12 cellular contexts compared by ENCODE assay signal in genomic region chr2:8633735-8634313, GRCh38.
DNase-seq lines count a peak whose midpoint lies in the region; ATAC-seq, FAIRE-seq and TF ChIP-seq lines count a peak whose summit lies in the region.
"Had no signal": no experiment of that assay in that cellular context is flagged by ENCODE, and none has a peak within 500 bp of the region (broad histone marks: within the 10 kb centered on the region; RNA-seq: fewer than 3 reads in every experiment).

No MANE protein-coding gene starts in this region.

- DNase-seq in HTR-8/SVneo (ENCODE audit: insufficient read length, low spot score) (peak; percentile 85), choroid plexus epithelial cell (ENCODE audit: low read depth) (peak; percentile 87), caudate nucleus (lab: John Stamatoyannopoulos, UW) (no peak), erythroblast (lab: John Stamatoyannopoulos, UW) (no peak), NCI-H524 treated with DMSO at 0.1 percent for 48 hours (lab: John Stamatoyannopoulos, UW) (no peak)
- DNase-seq: central memory CD4-positive, alpha-beta T cell; islet precursor cell; NCI-H774; stimulated activated CD4-positive, alpha-beta T cell treated with anti-CD3 and anti-CD28 coated beads, Interleukin-1b, Interleukin-23, amount 100 ng/mL, for 48 hours had no signal

- no peak for TF ChIP-seq POLR2A in erythroblast (IDR thresholded peaks at IDR 0.05; ENCODE audit: low read length)

- peak overlapping the region; percentile 80 for H3K4me2 ChIP-seq in BLaER1

- H3K27ac ChIP-seq in BLaER1 (0 out of 2 replicates have a peak overlapping the region, but pooled peaks have one; percentile 12), caudate nucleus (ENCODE audit: low read depth, low read length) (no peak overlapping the region)

- no peaks in the 10 kb centered on the region for H4K20me1 ChIP-seq in BLaER1

- H3K27me3 Mint-ChIP-seq in nephron (ENCODE audit: low read depth), result peaks cover 14% of the 10 kb centered on the region

- H3K27me3 ChIP-seq in BLaER1, result no peaks in the 10 kb centered on the region

- no peaks in the 10 kb centered on the region for H3K36me3 ChIP-seq in BLaER1

- no peaks in the 10 kb centered on the region for H3K36me3 Mint-ChIP-seq in nephron (ENCODE audit: low read depth)

- H3K9me3 Mint-ChIP-seq in nephron, result no peaks in the 10 kb centered on the region

- peak overlapping the region in 2 of 3 experiments; percentile 20 to 30 for H3K4me3 Mint-ChIP-seq in nephron

- H3K9me3 ChIP-seq in BLaER1, result no peaks in the 10 kb centered on the region

- FAIRE-seq in HTR-8/SVneo (lab: Jason Lieb, UNC), result peak; percentile 94

- peaks cover 55% of the 10 kb centered on the region for H3K4me1 Mint-ChIP-seq in nephron

- TF ChIP-seq CTCF in choroid plexus epithelial cell (conservative IDR thresholded peaks at IDR 0.05; ENCODE audit: low read depth, low read length) (no peak), nephron (IDR thresholded peaks at IDR 0.05; ENCODE audit: unreplicated experiment in 3 of 3) (no peak)

- H3K9ac ChIP-seq in BLaER1, result 0 out of 2 replicates have a peak overlapping the region, but pooled peaks have one; percentile 12

- H3K4me3 ChIP-seq in BLaER1 (no peak overlapping the region), choroid plexus epithelial cell (ENCODE audit: low read depth, low read length) (peak overlapping the region; percentile 17)

- peaks cover 47% of the 10 kb centered on the region for H3K4me1 ChIP-seq in BLaER1

- ATAC-seq in HG03520 (IDR thresholded peaks at IDR 0.05; ENCODE audit: unreplicated experiment), result no peak

- H3K27ac Mint-ChIP-seq in nephron, result peak overlapping the region; percentile 94 to 99 (median 99)

Comparison
In these comparisons a context has a peak if more than half of its experiments do, and no peak if none do; other contexts are left out.
1. DNase-seq: peak in HTR-8/SVneo (single experiment) and choroid plexus epithelial cell (single experiment); none in caudate nucleus (0 of 61), erythroblast (0 of 2) and NCI-H524 treated with DMSO at 0.1 percent for 48 hours (single experiment).